ENCODE assay signal across 8 cellular contexts in genomic region chr6:37018152-37019064, GRCh38. TPM values are rescaled to one million over a fixed set of nuclear protein-coding genes. Genes with fewer than 3 reads are reported as not detected.
DNase-seq lines count a peak whose midpoint lies in the region; ATAC-seq and TF ChIP-seq lines count a peak whose summit lies in the region.

No MANE protein-coding gene starts in this region.

- POLR2A ChIA-PET in BJ (lab: Charles Lee), result interaction anchor here (0.5 kb wide), 1 partner anchor 192 kb away, joined by 3 read pairs; no protein-coding TSS in a partner anchor

- H3K27me3 ChIP-seq in BJ (ENCODE audit: control insufficient read depth, insufficient read depth, low read length), result no peaks in the 10 kb centered on the region

- peak; percentile 89 for ATAC-seq in GM19328 (IDR thresholded peaks at IDR 0.05; ENCODE audit: unreplicated experiment)
- ATAC-seq in HG03442 (IDR thresholded peaks at IDR 0.05; ENCODE audit: unreplicated experiment), result peak; percentile 81
- peak; percentile 92 for ATAC-seq in left lobe of liver

- TF ChIP-seq CTCF in BJ (IDR thresholded peaks at IDR 0.05; ENCODE audit: insufficient read depth, low read depth, low read length), result peak; percentile 97

- H3K36me3 ChIP-seq in BJ (ENCODE audit: control insufficient read depth, insufficient read depth, low read length), result no peaks in the 10 kb centered on the region

- no peak overlapping the region for H3K4me3 ChIP-seq in BJ (ENCODE audit: low read depth, low read length)

- CTCF ChIA-PET in BJ (lab: Yijun Ruan, JAX), result interaction anchor here (0.6 to 20.1 kb wide), 77 partner anchors 11 to 402 kb away, joined by 3 to 588 read pairs (median 5); partner anchors contain the start of genes C6orf89, FGD2, MTCH1 and PPIL1

- peak; percentile 41 for DNase-seq in BJ (ENCODE audit: low read depth)
- DNase-seq in NCI-H510A (lab: John Stamatoyannopoulos, UW), result peak; percentile 77
- DNase-seq in activated CD4-positive, CD25-positive, alpha-beta regulatory T cell treated with anti-CD3 and anti-CD28 coated beads, Interleukin-2, amount 50 U/mL, for 72 hours, result peak; percentile 86
- peak; percentile 93 for DNase-seq in cerebellar cortex (ENCODE audit: low spot score)
- peak; percentile 83 for DNase-seq in left lobe of liver (ENCODE audit: low spot score)
- DNase-seq in stimulated activated CD4-positive, alpha-beta T cell treated with anti-CD3 and anti-CD28 coated beads, Interleukin-2, amount 100 ng/mL, for 48 hours, result peak; percentile 86 to 87

RNA-seq across cellular contexts. Expression of gene FGD2, which starts 13.0 kb away (rescaled TPM):
- polyA plus RNA-seq in BJ (2011; rRNA removed), result not detected in 2 replicates
- not detected in 2 replicates for polyA minus RNA-seq in BJ (2011; rRNA and poly(A)+ RNA removed)
- 10.3 TPM for total RNA-seq in left lobe of liver

RNA-seq across cellular contexts. Expression of gene MTCH1, which starts 32.4 kb away (rescaled TPM):
- polyA plus RNA-seq in BJ (2011; rRNA removed), result 123 and 207 TPM in 2 replicates
- 103 and 111 TPM in 2 replicates for polyA minus RNA-seq in BJ (2011; rRNA and poly(A)+ RNA removed)
- total RNA-seq in left lobe of liver, result 63.8 TPM

Comparison
In these comparisons a context has a peak if more than half of its experiments do, and no peak if none do; other contexts are left out.
1. DNase-seq: peak in every context shown above with its lines; median percentile 93 in cerebellar cortex; 86 in stimulated activated CD4-positive, alpha-beta T cell treated with anti-CD3 and anti-CD28 coated beads, Interleukin-2, amount 100 ng/mL, for 48 hours; 86 in activated CD4-positive, CD25-positive, alpha-beta regulatory T cell treated with anti-CD3 and anti-CD28 coated beads, Interleukin-2, amount 50 U/mL, for 72 hours; 83 in left lobe of liver; 77 in NCI-H510A; 41 in BJ.